13 cellular contexts compared by ENCODE assay signal in the genomic region with DNA sequence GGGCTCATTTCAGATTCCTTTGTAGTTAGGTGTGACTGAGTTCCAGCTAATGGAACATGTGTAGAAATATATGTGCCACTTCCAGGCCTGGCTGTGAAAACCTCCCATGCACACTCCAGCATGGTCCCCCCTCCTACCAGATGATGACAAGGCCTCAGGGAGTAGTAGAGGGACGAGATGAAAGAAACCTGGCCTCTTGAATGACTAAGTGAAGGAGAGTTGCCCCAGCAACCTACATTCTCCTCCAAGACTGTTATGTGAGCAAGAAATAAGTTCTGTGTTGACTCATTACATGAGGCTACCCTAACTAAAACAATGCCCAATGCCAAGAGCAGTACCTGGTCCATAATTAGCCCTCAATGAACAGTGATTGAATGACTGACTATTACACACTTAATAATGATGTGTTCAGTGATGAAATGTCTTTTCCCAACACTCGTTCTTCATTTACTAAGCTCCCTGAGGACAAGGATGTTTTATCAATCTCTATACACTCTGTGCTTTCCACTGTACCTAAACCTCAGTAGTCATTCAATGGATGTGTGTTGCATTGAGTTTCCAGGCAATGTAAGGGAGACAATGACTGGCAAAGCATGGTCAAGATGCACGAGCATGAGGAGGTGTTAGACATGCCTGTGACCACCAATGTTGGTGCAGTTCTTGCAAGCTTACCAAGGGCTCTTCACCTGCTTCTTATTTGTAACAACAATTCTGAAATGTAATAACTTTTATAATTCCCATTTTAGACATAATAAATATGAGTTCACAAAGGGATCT.
DNase-seq lines count a peak whose midpoint lies in the region; TF ChIP-seq lines count a peak whose summit lies in the region.
"Had no signal": no experiment of that assay in that cellular context is flagged by ENCODE, and none has a peak within 500 bp of the region (broad histone marks: within the 10 kb centered on the region; RNA-seq: fewer than 3 reads in every experiment).

No MANE protein-coding gene starts in this region.

- peaks cover 61% of the 10 kb centered on the region for H3K4me1 Mint-ChIP-seq in stimulated activated naive CD8-positive, alpha-beta T cell treated with anti-CD3 and anti-CD28 coated beads, Interleukin-15, Interleukin-2, amounts not matched to agents 100 ng/mL and 50 ng/mL, for 24 hours (ENCODE audit: low read depth)
- peaks cover 42% of the 10 kb centered on the region for H3K4me1 Mint-ChIP-seq in type B pancreatic cell (ENCODE audit: unreplicated experiment)

- H3K27ac Mint-ChIP-seq in stimulated activated naive CD8-positive, alpha-beta T cell treated with anti-CD3 and anti-CD28 coated beads, Interleukin-15, Interleukin-2, amounts not matched to agents 100 ng/mL and 50 ng/mL, for 24 hours, result peak overlapping the region; percentile 82
- H3K27ac Mint-ChIP-seq in type B pancreatic cell, result no peak overlapping the region
- H3K27ac Mint-ChIP-seq: GM23338 had no signal

- H3K27me3 Mint-ChIP-seq in stimulated activated naive CD8-positive, alpha-beta T cell treated with anti-CD3 and anti-CD28 coated beads, Interleukin-15, Interleukin-2, amounts not matched to agents 100 ng/mL and 50 ng/mL, for 24 hours, result no peaks in the 10 kb centered on the region
- no peaks in the 10 kb centered on the region for H3K27me3 Mint-ChIP-seq in type B pancreatic cell
- H3K27me3 Mint-ChIP-seq: activated naive CD8-positive, alpha-beta T cell treated with anti-CD3 and anti-CD28 coated beads, Interleukin-2, amount 10 ng/mL, durations not matched to agents 7 days and 5 days had no signal

- DNase-seq in activated T-cell treated with anti-CD3 and anti-CD28 coated beads for 24 hours (ENCODE audit: low read depth) (peak; percentile 49), activated T-cell treated with anti-CD3 and anti-CD28 coated beads for 4 hours (no peak), fibroblast of the aortic adventitia (ENCODE audit: low read depth) (peak; percentile 72), GM13976 (ENCODE audit: low spot score) (no peak), type B pancreatic cell (ENCODE audit: extremely low spot score, unreplicated experiment) (no peak), superior temporal gyrus (ENCODE audit: extremely low spot score) (no peak)
- DNase-seq in activated CD4-positive, alpha-beta T cell treated with anti-CD3 and anti-CD28 coated beads, Interleukin-2, amount 50 U/mL, for 48 hours, result peak; percentile 52 to 66
- DNase-seq: activated naive CD8-positive, alpha-beta T cell treated with anti-CD3 and anti-CD28 coated beads, Interleukin-2, amount 10 ng/mL, durations not matched to agents 7 days and 5 days; foreskin melanocyte; mucosa of descending colon; NCI-H2171 treated with DMSO at 0.1 percent for 48 hours had no signal

- no peak overlapping the region for H3K4me3 ChIP-seq in fibroblast of the aortic adventitia (ENCODE audit: low read depth, low read length)
- H3K4me3 ChIP-seq: GM23338, mucosa of descending colon had no signal

- peaks cover 6% of the 10 kb centered on the region for H3K9me3 Mint-ChIP-seq in stimulated activated naive CD8-positive, alpha-beta T cell treated with anti-CD3 and anti-CD28 coated beads, Interleukin-15, Interleukin-2, amounts not matched to agents 100 ng/mL and 50 ng/mL, for 24 hours
- no peaks in the 10 kb centered on the region for H3K9me3 Mint-ChIP-seq in type B pancreatic cell
- H3K9me3 Mint-ChIP-seq: GM23338 had no signal

- in situ Hi-C loops in GM13976 (cut with MboI; ENCODE audit: low sequenced_read_pairs, unreplicated experiment), result no loop called here

- H3K36me3 Mint-ChIP-seq in stimulated activated naive CD8-positive, alpha-beta T cell treated with anti-CD3 and anti-CD28 coated beads, Interleukin-15, Interleukin-2, amounts not matched to agents 100 ng/mL and 50 ng/mL, for 24 hours (ENCODE audit: low read depth), result peaks cover 4% of the 10 kb centered on the region
- H3K36me3 Mint-ChIP-seq in type B pancreatic cell, result no peaks in the 10 kb centered on the region

- H3K4me3 Mint-ChIP-seq in stimulated activated naive CD8-positive, alpha-beta T cell treated with anti-CD3 and anti-CD28 coated beads, Interleukin-15, Interleukin-2, amounts not matched to agents 100 ng/mL and 50 ng/mL, for 24 hours, result no peak overlapping the region
- no peak overlapping the region for H3K4me3 Mint-ChIP-seq in type B pancreatic cell
- H3K4me3 Mint-ChIP-seq: activated naive CD8-positive, alpha-beta T cell treated with anti-CD3 and anti-CD28 coated beads, Interleukin-2, amount 10 ng/mL, durations not matched to agents 7 days and 5 days; GM23338 had no signal

- TF ChIP-seq CTCF in fibroblast of the aortic adventitia (IDR thresholded peaks at IDR 0.05; ENCODE audit: insufficient read depth, low read length) (no peak), GM13976 (IDR thresholded peaks at IDR 0.05; ENCODE audit: borderline replicate concordance, control extremely low read depth, extremely low read depth, insufficient read depth, missing control alignments) (no peak), type B pancreatic cell (conservative IDR thresholded peaks at IDR 0.05) (no peak)

Comparison
In these comparisons a context has a peak if more than half of its experiments do, and no peak if none do; other contexts are left out.
1. DNase-seq: peak in activated T-cell treated with anti-CD3 and anti-CD28 coated beads for 24 hours (single experiment), activated CD4-positive, alpha-beta T cell treated with anti-CD3 and anti-CD28 coated beads, Interleukin-2, amount 50 U/mL, for 48 hours (2 of 2) and fibroblast of the aortic adventitia (single experiment); none in activated T-cell treated with anti-CD3 and anti-CD28 coated beads for 4 hours (single experiment), GM13976 (single experiment), type B pancreatic cell (single experiment) and superior temporal gyrus (single experiment).